In genomic region chr2:11496311-11496710, GRCh38 we compare ENCODE assay signal across 17 cellular contexts. TPM values are rescaled to one million over a fixed set of nuclear protein-coding genes. Genes with fewer than 3 reads are reported as not detected.
DNase-seq lines count a peak whose midpoint lies in the region; ATAC-seq and TF ChIP-seq lines count a peak whose summit lies in the region.
"Had no signal": no experiment of that assay in that cellular context is flagged by ENCODE, and none has a peak within 500 bp of the region (broad histone marks: within the 10 kb centered on the region; RNA-seq: fewer than 3 reads in every experiment).

No MANE protein-coding gene starts in this region.

- peaks cover 11% of the 10 kb centered on the region for H3K79me1 ChIP-seq in neuronal stem cell (ENCODE audit: low read depth, low read length)

- H3K9me3 ChIP-seq in right atrium auricular region = no peaks in the 10 kb centered on the region
- H3K9me3 ChIP-seq in neuronal stem cell (replicated peaks in 1 of 2; ENCODE audit: control insufficient read depth in 2 of 2, insufficient read depth in 1 of 2, low read depth in 1 of 2, low read length in 2 of 2) = peaks cover 0 to 26% of the 10 kb centered on the region in 2 donors

- no peak overlapping the region for H3K18ac ChIP-seq in neuronal stem cell (ENCODE audit: low read length)

- no peak overlapping the region for H4K8ac ChIP-seq in neuronal stem cell (ENCODE audit: low read depth, low read length)

- no peak overlapping the region for H4K91ac ChIP-seq in neuronal stem cell (ENCODE audit: low read depth, low read length, poor library complexity)

- H3K9ac ChIP-seq in neuronal stem cell (ENCODE audit: low read depth, low read length, poor library complexity) = no peak overlapping the region

- H3K4me1 ChIP-seq in right atrium auricular region (peaks cover 0 to 15% of the 10 kb centered on the region in 2 donors), neuronal stem cell (ENCODE audit: control insufficient read depth in 2 of 2, insufficient read depth in 1 of 2, low read depth in 1 of 2, low read length in 2 of 2) (peaks cover 25 to 57% of the 10 kb centered on the region in 2 donors)

- peak overlapping the region; percentile 41 for H3K4me2 ChIP-seq in neuronal stem cell (ENCODE audit: insufficient read depth, low read length, poor library complexity, severe bottlenecking)

- H2AFZ ChIP-seq in neuronal stem cell (ENCODE audit: low read length) = no peak overlapping the region

- no peak overlapping the region for H2BK15ac ChIP-seq in neuronal stem cell (ENCODE audit: low read length)

- no peak overlapping the region for H2BK5ac ChIP-seq in neuronal stem cell (ENCODE audit: low read length)

- peak overlapping the region; percentile 75 to 83 for H3K27ac ChIP-seq in right atrium auricular region
- H3K27ac ChIP-seq in neuronal stem cell (replicated peaks; ENCODE audit: low read length) = peak overlapping the region; percentile 60

- H3K4me1 Mint-ChIP-seq in brain = peaks cover 50% of the 10 kb centered on the region
- H3K4me1 Mint-ChIP-seq: activated naive CD8-positive, alpha-beta T cell treated with anti-CD3 and anti-CD28 coated beads for 36 hours; activated T-helper 17 cell treated with anti-CD3 and anti-CD28 coated beads, Interleukin-2, amount 50 U/mL, for 72 hours; naive thymus-derived CD8-positive, alpha-beta T cell had no signal

- TF ChIP-seq CTCF in brain (conservative IDR thresholded peaks at IDR 0.05) (no peak), right atrium auricular region (IDR thresholded peaks at IDR 0.05) (no peak)

- DNase-seq in NCI-H2227 (lab: John Stamatoyannopoulos, UW; ENCODE audit: unreplicated experiment) = peak; percentile 37
- no peak for DNase-seq in right atrium auricular region (ENCODE audit: low spot score)
- no peak for DNase-seq in neuronal stem cell (ENCODE audit: low spot score)
- DNase-seq in NK-92 treated with Interleukin-12 subunit alpha and Interleukin-12 subunit beta, amount 100 ng/mL, for 24 hours (lab: John Stamatoyannopoulos, UW) = no peak
- DNase-seq in retina = no peak
- no peak for DNase-seq in medulla oblongata (ENCODE audit: extremely low spot score)
- DNase-seq: activated CD4-positive, alpha-beta T cell treated with anti-CD3 and anti-CD28 coated beads for 4 hours; activated CD8-positive, alpha-beta memory T cell treated with anti-CD3 and anti-CD28 coated beads, Interleukin-2, amount 10 ng/mL, durations not matched to agents 7 days and 5 days; activated naive CD8-positive, alpha-beta T cell treated with anti-CD3 and anti-CD28 coated beads for 36 hours; CD4-positive, alpha-beta T cell; effector CD4-positive, alpha-beta T cell; naive thymus-derived CD8-positive, alpha-beta T cell; NCI-H1694 treated with DMSO at 0.1 percent for 48 hours; NCI-H446 treated with DMSO at 0.1 percent for 48 hours had no signal

- no peaks in the 10 kb centered on the region for H3K36me3 Mint-ChIP-seq in brain
- H3K36me3 Mint-ChIP-seq: activated CD8-positive, alpha-beta memory T cell treated with anti-CD3 and anti-CD28 coated beads, Interleukin-2, amount 10 ng/mL, durations not matched to agents 7 days and 5 days; activated naive CD8-positive, alpha-beta T cell treated with anti-CD3 and anti-CD28 coated beads for 36 hours; naive thymus-derived CD8-positive, alpha-beta T cell had no signal

- H3K4ac ChIP-seq in neuronal stem cell (ENCODE audit: low read length) = no peak overlapping the region

- H3K27me3 ChIP-seq in right atrium auricular region (no peaks in the 10 kb centered on the region), neuronal stem cell (ENCODE audit: control insufficient read depth in 3 of 3, insufficient read depth in 3 of 3, low read depth in 1 of 3, low read length in 3 of 3) (peaks cover 0 to 2% (median 0%) of the 10 kb centered on the region in 3 experiments)

- WGBS in neuronal stem cell (ENCODE audit: extremely low coverage in 2 of 2, insufficient read length in 2 of 2, insufficient replicate concordance in 1 of 2), 2 donors = no CpG with 5 or more reads among the region's 9 CpGs

- no peak overlapping the region for H2BK120ac ChIP-seq in neuronal stem cell (ENCODE audit: low read depth, low read length)

- H3K27me3 Mint-ChIP-seq in brain = peaks cover 6% of the 10 kb centered on the region

- H3K36me3 ChIP-seq in right atrium auricular region = no peaks in the 10 kb centered on the region
- H3K36me3 ChIP-seq in neuronal stem cell (replicated peaks in 1 of 2; ENCODE audit: control insufficient read depth in 2 of 2, insufficient read depth in 2 of 2, low read length in 2 of 2) = peaks cover 0 to 38% of the 10 kb centered on the region in 2 donors

- H2BK12ac ChIP-seq in neuronal stem cell (ENCODE audit: low read length) = no peak overlapping the region

- no peak for ATAC-seq in GM21737 (IDR thresholded peaks at IDR 0.05; ENCODE audit: unreplicated experiment)
- ATAC-seq: activated CD8-positive, alpha-beta memory T cell treated with anti-CD3 and anti-CD28 coated beads, Interleukin-2, amount 10 ng/mL, durations not matched to agents 7 days and 5 days; activated T-helper 17 cell treated with anti-CD3 and anti-CD28 coated beads, Interleukin-2, amount 50 U/mL, for 72 hours; naive thymus-derived CD8-positive, alpha-beta T cell had no signal

- peak overlapping the region; percentile 10 to 38 for H3K4me3 ChIP-seq in right atrium auricular region
- H3K4me3 ChIP-seq in neuronal stem cell (ENCODE audit: low read length in 2 of 2) = no peak overlapping the region

- no peak overlapping the region for H2AK5ac ChIP-seq in neuronal stem cell (ENCODE audit: low read depth, low read length)

- H3K14ac ChIP-seq in neuronal stem cell (ENCODE audit: low read length) = no peak overlapping the region

- peaks cover 0 to 2% (median 0%) of the 10 kb centered on the region in 5 experiments for H3K9me3 Mint-ChIP-seq in brain
- H3K9me3 Mint-ChIP-seq: activated naive CD8-positive, alpha-beta T cell treated with anti-CD3 and anti-CD28 coated beads for 36 hours; activated T-helper 17 cell treated with anti-CD3 and anti-CD28 coated beads, Interleukin-2, amount 50 U/mL, for 72 hours; CD4-positive, alpha-beta T cell; naive thymus-derived CD8-positive, alpha-beta T cell had no signal

- peak overlapping the region in 4 of 5 experiments; percentile 55 to 83 (median 70) for H3K4me3 Mint-ChIP-seq in brain
- H3K4me3 Mint-ChIP-seq: activated CD8-positive, alpha-beta memory T cell treated with anti-CD3 and anti-CD28 coated beads, Interleukin-2, amount 10 ng/mL, durations not matched to agents 7 days and 5 days; activated naive CD8-positive, alpha-beta T cell treated with anti-CD3 and anti-CD28 coated beads for 36 hours; activated T-helper 17 cell treated with anti-CD3 and anti-CD28 coated beads, Interleukin-2, amount 50 U/mL, for 72 hours; CD4-positive, alpha-beta T cell; naive thymus-derived CD8-positive, alpha-beta T cell had no signal

- H3K27ac Mint-ChIP-seq in brain = peak overlapping the region in 2 of 5 experiments; percentile 89 to 97
- H3K27ac Mint-ChIP-seq: activated CD8-positive, alpha-beta memory T cell treated with anti-CD3 and anti-CD28 coated beads, Interleukin-2, amount 10 ng/mL, durations not matched to agents 7 days and 5 days; activated naive CD8-positive, alpha-beta T cell treated with anti-CD3 and anti-CD28 coated beads for 36 hours; activated T-helper 17 cell treated with anti-CD3 and anti-CD28 coated beads, Interleukin-2, amount 50 U/mL, for 72 hours; CD4-positive, alpha-beta T cell; naive thymus-derived CD8-positive, alpha-beta T cell had no signal

- no peak overlapping the region for H3K23ac ChIP-seq in neuronal stem cell (ENCODE audit: low read depth, low read length, poor library complexity)

RNA-seq across cellular contexts. Expression of gene E2F6, which starts 30.4 kb away (rescaled TPM):
- polyA plus RNA-seq in brain (ENCODE audit: insufficient read depth, low read depth, low replicate concordance) = 14.9 TPM
- total RNA-seq in right atrium auricular region = 10 to 100 TPM; 19.1 to 20.2 TPM
- 16.2 TPM for polyA plus RNA-seq in neuronal stem cell (2013, experiment 1 of 2)
- polyA plus RNA-seq in neuronal stem cell (2013, experiment 2 of 2) = 17.7 TPM

RNA-seq across cellular contexts. Expression of gene GREB1, which starts 37.5 kb away (rescaled TPM):
- polyA plus RNA-seq in brain (ENCODE audit: insufficient read depth, low read depth, low replicate concordance) = 11.3 TPM
- 1 to 10 TPM; 3.1 to 7.6 TPM for total RNA-seq in right atrium auricular region
- 16.7 TPM for polyA plus RNA-seq in neuronal stem cell (2013, experiment 1 of 2)
- polyA plus RNA-seq in neuronal stem cell (2013, experiment 2 of 2) = 16.9 TPM

Comparison
In these comparisons a context has a peak if more than half of its experiments do, and no peak if none do; other contexts are left out.
1. H3K4me3 ChIP-seq: peak in right atrium auricular region (2 of 2); none in neuronal stem cell (0 of 2).